Comparison of ENCODE assay signal across 25 cellular contexts in genomic region chr10:26593896-26594295, GRCh38.
A peak's percentile ranks its signal among the peaks of the same experiment; 100 is the strongest.
DNase-seq lines count a peak whose midpoint lies in the region; ATAC-seq, FAIRE-seq and TF ChIP-seq lines count a peak whose summit lies in the region.
"Had no signal": no experiment of that assay in that cellular context is flagged by ENCODE, and none has a peak within 500 bp of the region (broad histone marks: within the 10 kb centered on the region; RNA-seq: fewer than 3 reads in every experiment).

No MANE protein-coding gene starts in this region.

- H2AFZ ChIP-seq in H9 (ENCODE audit: low read length), result no peak overlapping the region
- H2AFZ ChIP-seq in GM12878 (ENCODE audit: control insufficient read depth, low read depth, low read length), result no peak overlapping the region

- H3K4me3 ChIP-seq in GM12878, result no peak overlapping the region
- H3K4me3 ChIP-seq: gastroesophageal sphincter, lower lobe of right lung, upper lobe of right lung had no signal

- peaks cover 5% of the 10 kb centered on the region for H3K36me3 Mint-ChIP-seq in activated naive CD8-positive, alpha-beta T cell treated with anti-CD3 and anti-CD28 coated beads for 36 hours
- H3K36me3 Mint-ChIP-seq in activated naive CD8-positive, alpha-beta T cell treated with anti-CD3 and anti-CD28 coated beads, Interleukin-2, amount 50 U/mL, for 24 hours (ENCODE audit: low read depth), result peaks cover 17% of the 10 kb centered on the region
- no peaks in the 10 kb centered on the region for H3K36me3 Mint-ChIP-seq in H9 (ENCODE audit: insufficient read depth in 1 of 3, low read depth in 3 of 3)
- H3K36me3 Mint-ChIP-seq: natural killer cell had no signal

- no peak overlapping the region for H3K56ac ChIP-seq in H9 (ENCODE audit: insufficient read length, low read depth, low read length)

- H3K27me3 Mint-ChIP-seq in activated naive CD8-positive, alpha-beta T cell treated with anti-CD3 and anti-CD28 coated beads for 36 hours, result no peaks in the 10 kb centered on the region
- H3K27me3 Mint-ChIP-seq in activated naive CD8-positive, alpha-beta T cell treated with anti-CD3 and anti-CD28 coated beads, Interleukin-2, amount 50 U/mL, for 24 hours, result no peaks in the 10 kb centered on the region
- H3K27me3 Mint-ChIP-seq in H9 (ENCODE audit: low read depth), result no peaks in the 10 kb centered on the region
- H3K27me3 Mint-ChIP-seq: stimulated activated naive CD8-positive, alpha-beta T cell treated with anti-CD3 and anti-CD28 coated beads, Interleukin-15, Interleukin-2, amounts not matched to agents 100 ng/mL and 50 ng/mL, for 24 hours had no signal

- no peaks in the 10 kb centered on the region for H3K9me3 Mint-ChIP-seq in activated naive CD8-positive, alpha-beta T cell treated with anti-CD3 and anti-CD28 coated beads for 36 hours
- H3K9me3 Mint-ChIP-seq in activated naive CD8-positive, alpha-beta T cell treated with anti-CD3 and anti-CD28 coated beads, Interleukin-2, amount 50 U/mL, for 24 hours, result no peaks in the 10 kb centered on the region
- no peaks in the 10 kb centered on the region for H3K9me3 Mint-ChIP-seq in H9
- H3K9me3 Mint-ChIP-seq: CD8-positive, alpha-beta T cell; immature natural killer cell; natural killer cell; stimulated activated naive CD8-positive, alpha-beta T cell treated with anti-CD3 and anti-CD28 coated beads, Interleukin-15, Interleukin-2, amounts not matched to agents 100 ng/mL and 50 ng/mL, for 24 hours had no signal

- H4K20me1 ChIP-seq in H9 (ENCODE audit: control insufficient read depth, insufficient read depth, insufficient read length), result no peaks in the 10 kb centered on the region
- no peaks in the 10 kb centered on the region for H4K20me1 ChIP-seq in GM12878 (ENCODE audit: control insufficient read depth, insufficient read depth)

- H2BK120ac ChIP-seq in H9 (ENCODE audit: low read depth, low read length, poor library complexity, severe bottlenecking), result no peak overlapping the region

- WGBS in H9 (ENCODE audit: extremely low coverage, insufficient read length, low lambda C conversion rate), result no CpG with 5 or more reads among the region's 19 CpGs
- WGBS in GM12878 (ENCODE audit: insufficient coverage, insufficient replicate concordance, low lambda C conversion rate, missing lambda C conversion rate), result 40% methylated on average over 13 of the region's 19 CpGs

- no peak overlapping the region for H2BK20ac ChIP-seq in H9 (ENCODE audit: low read depth, low read length, poor library complexity, severe bottlenecking)

- FAIRE-seq in GM12878 (lab: Jason Lieb, UNC), result no peak
- FAIRE-seq: G401.6 had no signal

- H2AK5ac ChIP-seq in H9 (ENCODE audit: insufficient read length, low read length), result no peak overlapping the region

- H3K4me3 Mint-ChIP-seq in activated naive CD8-positive, alpha-beta T cell treated with anti-CD3 and anti-CD28 coated beads for 36 hours, result no peak overlapping the region
- no peak overlapping the region for H3K4me3 Mint-ChIP-seq in activated naive CD8-positive, alpha-beta T cell treated with anti-CD3 and anti-CD28 coated beads, Interleukin-2, amount 50 U/mL, for 24 hours
- H3K4me3 Mint-ChIP-seq in H9, result no peak overlapping the region; a peak in 1 of 5 replicates
- H3K4me3 Mint-ChIP-seq: CD8-positive, alpha-beta T cell; immature natural killer cell; natural killer cell; stimulated activated naive CD8-positive, alpha-beta T cell treated with anti-CD3 and anti-CD28 coated beads, Interleukin-15, Interleukin-2, amounts not matched to agents 100 ng/mL and 50 ng/mL, for 24 hours had no signal

- no peaks in the 10 kb centered on the region for H3K9me3 ChIP-seq in H9 (ENCODE audit: control insufficient read depth, low read depth, low read length)
- no peaks in the 10 kb centered on the region for H3K9me3 ChIP-seq in GM12878 (replicated peaks; ENCODE audit: control insufficient read depth, insufficient read depth, low read length)
- H3K9me3 ChIP-seq: gastroesophageal sphincter, lower lobe of right lung, upper lobe of right lung had no signal

- intact Hi-C loops in GM12878 (cut with micrococcal nuclease; ENCODE audit: unreplicated experiment), result no loop called here

- DNase-seq in activated naive CD8-positive, alpha-beta T cell treated with anti-CD3 and anti-CD28 coated beads for 36 hours, result peak; percentile 6
- DNase-seq in activated naive CD8-positive, alpha-beta T cell treated with anti-CD3 and anti-CD28 coated beads, Interleukin-2, amount 50 U/mL, for 24 hours, result no peak
- peak; percentile 52 for DNase-seq in H9
- DNase-seq in GM12878 (ENCODE audit: low read depth, low spot score), result no peak
- no peak for DNase-seq in GM19240 (ENCODE audit: insufficient read length, low spot score)
- DNase-seq in effector CD8-positive, alpha-beta T cell (lab: John Stamatoyannopoulos, UW), result no peak
- no peak for DNase-seq in AG08395 (ENCODE audit: low spot score)
- no peak for DNase-seq in activated CD8-positive, alpha-beta memory T cell treated with anti-CD3 and anti-CD28 coated beads for 24 hours
- DNase-seq: ACHN; activated CD4-positive, alpha-beta T cell treated with anti-CD3 and anti-CD28 coated beads for 1 hour; activated CD8-positive, alpha-beta memory T cell treated with anti-CD3 and anti-CD28 coated beads, Interleukin-2, amount 50 U/mL, for 4 hours; activated gamma-delta T cell; aorta; CD8-positive, alpha-beta T cell; immature natural killer cell; KG1; lower lobe of right lung; natural killer cell; NCI-H1092 treated with DMSO at 0.1 percent for 48 hours; T-helper 2 cell; upper lobe of right lung had no signal

- TF ChIP-seq EP300 in GM12878 (IDR thresholded peaks at IDR 0.05; ENCODE audit: borderline replicate concordance in 1 of 2, control insufficient read depth in 1 of 2, low read depth in 2 of 2, low read length in 2 of 2), result no peak

- no peak overlapping the region for H2BK5ac ChIP-seq in H9 (ENCODE audit: insufficient read length, low read length)

- no peak overlapping the region for H3T11ph ChIP-seq in H9 (ENCODE audit: low read length)

- TF ChIP-seq CTCF in H9 (conservative IDR thresholded peaks at IDR 0.05), result no peak
- no peak for TF ChIP-seq CTCF in GM12878 (IDR thresholded peaks at IDR 0.05 in 2 of 3, conservative IDR thresholded peaks at IDR 0.05 in 1 of 3; ENCODE audit: control insufficient read depth in 2 of 3, extremely low read depth in 1 of 3, insufficient read depth in 1 of 3, low read depth in 3 of 3, low read length in 3 of 3)

- H3K23me2 ChIP-seq in H9 (ENCODE audit: insufficient read length, low read depth, low read length, poor library complexity, severe bottlenecking), result no peaks in the 10 kb centered on the region

- H4K8ac ChIP-seq in H9 (replicated peaks; ENCODE audit: insufficient read length, low read depth, low read length), result no peak overlapping the region

- in situ Hi-C loops in GM12878 (cut with MboI), result no loop called here

- ATAC-seq in activated naive CD8-positive, alpha-beta T cell treated with anti-CD3 and anti-CD28 coated beads, Interleukin-2, amount 50 U/mL, for 24 hours, result no peak
- ATAC-seq in GM12878, result peak; percentile 99
- ATAC-seq: CD8-positive, alpha-beta T cell; gastroesophageal sphincter; lower lobe of right lung; upper lobe of right lung had no signal

- SMC1A ChIA-PET in GM12878 (lab: Charles Lee; ENCODE audit: uncharacterized antibody, unreplicated experiment), result interaction anchor here (1.2 kb wide), 1 partner anchor 13 kb away, joined by 5 read pairs; no protein-coding TSS in a partner anchor

- H3K79me2 ChIP-seq in H9 (ENCODE audit: insufficient read depth, low read length) (no peaks in the 10 kb centered on the region), GM12878 (ENCODE audit: control insufficient read depth, insufficient read depth, low read length) (no peaks in the 10 kb centered on the region)

- no peak overlapping the region for H3K18ac ChIP-seq in H9 (ENCODE audit: insufficient read length, low read depth, low read length)

- H3K4me1 ChIP-seq in H9 (ENCODE audit: insufficient read depth, low read length) (no peaks in the 10 kb centered on the region), GM12878 (ENCODE audit: control insufficient read depth, insufficient read depth, low read length) (no peaks in the 10 kb centered on the region)
- H3K4me1 ChIP-seq: gastroesophageal sphincter, lower lobe of right lung, upper lobe of right lung had no signal

- H3K27ac ChIP-seq in H9 (ENCODE audit: insufficient read length, low read depth, low read length) (no peak overlapping the region), GM12878 (ENCODE audit: control insufficient read depth, insufficient read depth) (no peak overlapping the region)
- H3K27ac ChIP-seq: gastroesophageal sphincter, HL-60, lower lobe of right lung, upper lobe of right lung had no signal

- H3K4me1 Mint-ChIP-seq in activated naive CD8-positive, alpha-beta T cell treated with anti-CD3 and anti-CD28 coated beads for 36 hours, result no peaks in the 10 kb centered on the region
- no peaks in the 10 kb centered on the region for H3K4me1 Mint-ChIP-seq in activated naive CD8-positive, alpha-beta T cell treated with anti-CD3 and anti-CD28 coated beads, Interleukin-2, amount 50 U/mL, for 24 hours
- H3K4me1 Mint-ChIP-seq in H9, result peaks cover 0 to 5% of the 10 kb centered on the region in 2 experiments; a peak in 2 of 4 replicates
- H3K4me1 Mint-ChIP-seq: immature natural killer cell, natural killer cell had no signal

- RAD21 ChIA-PET in GM12878 (lab: Charles Lee; ENCODE audit: unreplicated experiment), result no interaction called here

- TF ChIP-seq RAD21 in GM12878 (IDR thresholded peaks at IDR 0.05; ENCODE audit: insufficient read depth, low read depth, low read length), result no peak

- no peak overlapping the region for H3K27ac Mint-ChIP-seq in activated naive CD8-positive, alpha-beta T cell treated with anti-CD3 and anti-CD28 coated beads for 36 hours
- no peak overlapping the region for H3K27ac Mint-ChIP-seq in activated naive CD8-positive, alpha-beta T cell treated with anti-CD3 and anti-CD28 coated beads, Interleukin-2, amount 50 U/mL, for 24 hours
- no peak overlapping the region for H3K27ac Mint-ChIP-seq in H9
- H3K27ac Mint-ChIP-seq: CD8-positive, alpha-beta T cell; immature natural killer cell; natural killer cell; stimulated activated naive CD8-positive, alpha-beta T cell treated with anti-CD3 and anti-CD28 coated beads, Interleukin-15, Interleukin-2, amounts not matched to agents 100 ng/mL and 50 ng/mL, for 24 hours had no signal

- H3K14ac ChIP-seq in H9 (ENCODE audit: insufficient read depth, low read length), result no peak overlapping the region

- H3K27me3 ChIP-seq in H9 (ENCODE audit: insufficient read depth, low read length) (no peaks in the 10 kb centered on the region), GM12878 (replicated peaks in 1 of 2; ENCODE audit: control insufficient read depth in 2 of 2, insufficient read depth in 2 of 2, low read length in 1 of 2) (no peaks in the 10 kb centered on the region)
- H3K27me3 ChIP-seq: upper lobe of right lung had no signal

- no peak overlapping the region for H4K5ac ChIP-seq in H9 (ENCODE audit: insufficient read length, low read depth, low read length)

- POLR2A ChIA-PET in GM12878 (lab: Charles Lee), result no interaction called here

- CTCF ChIA-PET in GM12878 (lab: Yijun Ruan, JAX), result interaction anchor here (0.7 to 1.6 kb wide), 2 partner anchors 23 to 259 kb away, joined by 4 to 6 read pairs; no protein-coding TSS in a partner anchor

- H3K79me1 ChIP-seq in H9 (ENCODE audit: insufficient read depth, low read depth, low read length, poor library complexity, severe bottlenecking), result no peaks in the 10 kb centered on the region

- no peak overlapping the region for H3K9ac ChIP-seq in H9 (ENCODE audit: extremely low read depth, insufficient read length, low read length)
- no peak overlapping the region for H3K9ac ChIP-seq in GM12878 (ENCODE audit: control insufficient read depth, insufficient read depth, low read length)

- no peak overlapping the region for H4K91ac ChIP-seq in H9 (ENCODE audit: insufficient read length, low read depth, low read length)

- no peak overlapping the region for H3K4ac ChIP-seq in H9 (ENCODE audit: low read depth, low read length)

- TF ChIP-seq POLR2A in GM12878 (IDR thresholded peaks at IDR 0.05; ENCODE audit: low read depth, low read length), result no peak

- no peak overlapping the region for H2BK15ac ChIP-seq in H9 (ENCODE audit: low read depth, low read length)

- no peak overlapping the region for H3K4me2 ChIP-seq in H9 (ENCODE audit: insufficient read depth, insufficient read length, low read length)
- H3K4me2 ChIP-seq in GM12878 (ENCODE audit: control insufficient read depth, insufficient read depth), result no peak overlapping the region

- H2BK12ac ChIP-seq in H9 (ENCODE audit: insufficient read length, low read depth, low read length), result no peak overlapping the region

- no peak overlapping the region for H3K23ac ChIP-seq in H9 (ENCODE audit: insufficient read length, low read depth, low read length)

- no peaks in the 10 kb centered on the region for H3K36me3 ChIP-seq in GM12878 (ENCODE audit: control insufficient read depth in 2 of 2, insufficient read depth in 2 of 2, low read length in 1 of 2)
- H3K36me3 ChIP-seq: gastroesophageal sphincter, lower lobe of right lung, upper lobe of right lung had no signal

- no TSS peak for BruUV-seq in GM12878 (replicated peaks; lab: Mats Ljungman, UMichigan)

Comparison
In these comparisons a context has a peak if more than half of its experiments do, and no peak if none do; other contexts are left out.
1. DNase-seq: peak in activated naive CD8-positive, alpha-beta T cell treated with anti-CD3 and anti-CD28 coated beads for 36 hours (single experiment) and H9 (single experiment); none in activated naive CD8-positive, alpha-beta T cell treated with anti-CD3 and anti-CD28 coated beads, Interleukin-2, amount 50 U/mL, for 24 hours (single experiment), GM12878 (single experiment), GM19240 (single experiment), effector CD8-positive, alpha-beta T cell (single experiment), AG08395 (single experiment) and activated CD8-positive, alpha-beta memory T cell treated with anti-CD3 and anti-CD28 coated beads for 24 hours (single experiment).